ENCODE assay signal across 8 cellular contexts in genomic region chr17:76811834-76812233, GRCh38. TPM values are rescaled to one million over a fixed set of nuclear protein-coding genes. Genes with fewer than 3 reads are reported as not detected.
"Had no signal": no experiment of that assay in that cellular context is flagged by ENCODE, and none has a peak within 500 bp of the region (broad histone marks: within the 10 kb centered on the region; RNA-seq: fewer than 3 reads in every experiment).

No MANE protein-coding gene starts in this region.

- FAIRE-seq: HTR-8/SVneo had no signal

- H3K36me3 Mint-ChIP-seq: IgD-negative memory B cell had no signal

- H3K4me3 Mint-ChIP-seq: IgD-negative memory B cell had no signal

- DNase-seq: IMR-90, KBM-7, KG1 had no signal

- H3K9ac ChIP-seq: KMS-11 had no signal

- H3K4me2 ChIP-seq: KMS-11 had no signal

- H3K27ac Mint-ChIP-seq: IgD-negative memory B cell had no signal

- H3K9me3 Mint-ChIP-seq: IgD-negative memory B cell had no signal

- H3K27ac ChIP-seq: HL-60, KMS-11 had no signal

RNA-seq across cellular contexts. Expression of gene MGAT5B, which starts 56.4 kb away (rescaled TPM):
- total RNA-seq: HT-29 had no signal
- polyA plus RNA-seq: IgD-negative memory B cell had no signal
